Comparison of ENCODE assay signal across 1 cellular context in the genomic region with DNA sequence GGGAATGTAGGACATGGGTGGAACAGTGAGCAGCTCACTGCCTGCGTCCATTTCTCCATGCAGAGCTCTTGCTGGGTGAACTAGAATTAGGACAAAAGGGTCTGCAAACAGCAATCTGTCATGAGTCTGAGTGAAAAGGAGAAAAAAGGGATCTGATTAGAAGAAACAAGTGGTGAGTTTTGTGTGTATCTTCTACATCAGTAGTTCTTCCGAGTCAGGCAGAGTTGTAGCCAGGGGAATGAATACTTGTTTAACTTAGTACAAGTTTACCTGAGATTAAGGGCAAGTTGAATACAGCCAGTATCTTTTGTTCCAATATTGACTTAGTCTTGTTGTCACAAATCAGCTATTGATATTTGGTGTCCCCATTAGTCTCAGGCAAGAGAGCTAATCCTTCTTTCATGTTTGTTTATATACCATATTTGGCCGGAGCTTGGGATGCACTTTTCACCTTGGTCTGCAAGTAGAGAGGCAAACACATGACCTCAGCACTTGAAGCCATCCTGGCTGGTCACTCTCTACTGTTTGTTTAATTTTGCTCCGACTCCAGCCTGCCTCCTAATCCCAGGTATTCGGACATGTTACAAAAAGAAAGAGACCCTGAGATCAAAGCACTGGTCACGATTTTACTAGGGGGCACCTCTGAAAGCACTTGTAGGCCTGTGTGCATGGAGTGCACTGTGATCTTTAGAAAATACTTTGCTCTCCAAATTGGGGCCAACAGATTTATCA.
A peak's percentile ranks its signal among the peaks of the same experiment; 100 is the strongest.
TF ChIP-seq lines count a peak whose summit lies in the region.

No MANE protein-coding gene starts in this region.

TF ChIP-seq in HepG2, 621 proteins besides CTCF, POLR2A, EP300 and RAD21 (continued from another document and continues in another):
- TF ChIP-seq TEF (CRISPR knock-in tag; IDR thresholded peaks at IDR 0.05) = peak; percentile 33; the same call in 1 of the 2 replicates
- TF ChIP-seq ZNF557 (CRISPR knock-in tag; IDR thresholded peaks at IDR 0.05) = no peak
- peak in 1 of 2 experiments; percentile 91; a peak in 2 of 4 replicates for TF ChIP-seq ATF4 (CRISPR knock-in tag; IDR thresholded peaks at IDR 0.05)
- peak; percentile 99 for TF ChIP-seq SP5 (CRISPR knock-in tag; IDR thresholded peaks at IDR 0.05; ENCODE audit: borderline replicate concordance, low read depth)
- TF ChIP-seq BCLAF1 (IDR thresholded peaks at IDR 0.05) = no peak
- TF ChIP-seq, protein P1, sequence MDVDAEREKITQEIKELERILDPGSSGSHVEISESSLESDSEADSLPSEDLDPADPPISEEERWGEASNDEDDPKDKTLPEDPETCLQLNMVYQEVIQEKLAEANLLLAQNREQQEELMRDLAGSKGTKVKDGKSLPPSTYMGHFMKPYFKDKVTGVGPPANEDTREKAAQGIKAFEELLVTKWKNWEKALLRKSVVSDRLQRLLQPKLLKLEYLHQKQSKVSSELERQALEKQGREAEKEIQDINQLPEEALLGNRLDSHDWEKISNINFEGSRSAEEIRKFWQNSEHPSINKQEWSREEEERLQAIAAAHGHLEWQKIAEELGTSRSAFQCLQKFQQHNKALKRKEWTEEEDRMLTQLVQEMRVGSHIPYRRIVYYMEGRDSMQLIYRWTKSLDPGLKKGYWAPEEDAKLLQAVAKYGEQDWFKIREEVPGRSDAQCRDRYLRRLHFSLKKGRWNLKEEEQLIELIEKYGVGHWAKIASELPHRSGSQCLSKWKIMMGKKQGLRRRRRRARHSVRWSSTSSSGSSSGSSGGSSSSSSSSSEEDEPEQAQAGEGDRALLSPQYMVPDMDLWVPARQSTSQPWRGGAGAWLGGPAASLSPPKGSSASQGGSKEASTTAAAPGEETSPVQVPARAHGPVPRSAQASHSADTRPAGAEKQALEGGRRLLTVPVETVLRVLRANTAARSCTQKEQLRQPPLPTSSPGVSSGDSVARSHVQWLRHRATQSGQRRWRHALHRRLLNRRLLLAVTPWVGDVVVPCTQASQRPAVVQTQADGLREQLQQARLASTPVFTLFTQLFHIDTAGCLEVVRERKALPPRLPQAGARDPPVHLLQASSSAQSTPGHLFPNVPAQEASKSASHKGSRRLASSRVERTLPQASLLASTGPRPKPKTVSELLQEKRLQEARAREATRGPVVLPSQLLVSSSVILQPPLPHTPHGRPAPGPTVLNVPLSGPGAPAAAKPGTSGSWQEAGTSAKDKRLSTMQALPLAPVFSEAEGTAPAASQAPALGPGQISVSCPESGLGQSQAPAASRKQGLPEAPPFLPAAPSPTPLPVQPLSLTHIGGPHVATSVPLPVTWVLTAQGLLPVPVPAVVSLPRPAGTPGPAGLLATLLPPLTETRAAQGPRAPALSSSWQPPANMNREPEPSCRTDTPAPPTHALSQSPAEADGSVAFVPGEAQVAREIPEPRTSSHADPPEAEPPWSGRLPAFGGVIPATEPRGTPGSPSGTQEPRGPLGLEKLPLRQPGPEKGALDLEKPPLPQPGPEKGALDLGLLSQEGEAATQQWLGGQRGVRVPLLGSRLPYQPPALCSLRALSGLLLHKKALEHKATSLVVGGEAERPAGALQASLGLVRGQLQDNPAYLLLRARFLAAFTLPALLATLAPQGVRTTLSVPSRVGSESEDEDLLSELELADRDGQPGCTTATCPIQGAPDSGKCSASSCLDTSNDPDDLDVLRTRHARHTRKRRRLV (CRISPR knock-in tag; IDR thresholded peaks at IDR 0.05) = 0 out of 2 replicates have a peak, but pooled peaks have one; percentile 22
- TF ChIP-seq ZNF205 (CRISPR knock-in tag; IDR thresholded peaks at IDR 0.05) = peak; percentile 97
- TF ChIP-seq ZC3H13 (CRISPR knock-in tag; IDR thresholded peaks at IDR 0.05) = peak; percentile 87; the same call in 1 of the 2 replicates
- TF ChIP-seq RARA (CRISPR knock-in tag; IDR thresholded peaks at IDR 0.05) = peak; percentile 100
- TF ChIP-seq ATRX (CRISPR knock-in tag; IDR thresholded peaks at IDR 0.05; ENCODE audit: borderline replicate concordance) = no peak
- TF ChIP-seq SYNCRIP (IDR thresholded peaks at IDR 0.05; ENCODE audit: insufficient read depth, low read depth, low read length) = no peak
- peak; percentile 84 for TF ChIP-seq THAP11 (CRISPR knock-in tag; IDR thresholded peaks at IDR 0.05)
- peak; percentile 77; the same call in 1 of the 2 replicates for TF ChIP-seq GZF1 (CRISPR knock-in tag; IDR thresholded peaks at IDR 0.05)
- peak; percentile 93 for TF ChIP-seq SAP130 (CRISPR knock-in tag; IDR thresholded peaks at IDR 0.05; ENCODE audit: low read depth)
- peak; percentile 70 for TF ChIP-seq ZNF607 (CRISPR knock-in tag; IDR thresholded peaks at IDR 0.05; ENCODE audit: borderline replicate concordance)
- no peak for TF ChIP-seq ZFP37 (CRISPR knock-in tag; IDR thresholded peaks at IDR 0.05; ENCODE audit: borderline replicate concordance)
- peak; percentile 38; the same call in 1 of the 2 replicates for TF ChIP-seq THAP8 (CRISPR knock-in tag; IDR thresholded peaks at IDR 0.05; ENCODE audit: borderline replicate concordance)
- no peak for TF ChIP-seq HNRNPUL1 (IDR thresholded peaks at IDR 0.05; ENCODE audit: low read depth, low read length)
- TF ChIP-seq, protein P2, sequence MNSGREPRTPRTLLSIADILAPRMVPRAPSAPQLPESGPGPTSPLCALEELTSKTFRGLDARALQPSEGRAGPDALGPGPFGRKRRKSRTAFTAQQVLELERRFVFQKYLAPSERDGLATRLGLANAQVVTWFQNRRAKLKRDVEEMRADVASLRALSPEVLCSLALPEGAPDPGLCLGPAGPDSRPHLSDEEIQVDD (CRISPR knock-in tag; IDR thresholded peaks at IDR 0.05; ENCODE audit: borderline replicate concordance) = no peak
- TF ChIP-seq HDAC2 (CRISPR knock-in tag; IDR thresholded peaks at IDR 0.05) = peak; percentile 100
- peak; percentile 100 for TF ChIP-seq NR2F2 (IDR thresholded peaks at IDR 0.05; ENCODE audit: borderline replicate concordance, low read depth)
- TF ChIP-seq ZC3H4 (CRISPR knock-in tag; IDR thresholded peaks at IDR 0.05; ENCODE audit: borderline replicate concordance) = no peak
- peak; percentile 93 for TF ChIP-seq TP53 (CRISPR knock-in tag; conservative IDR thresholded peaks at IDR 0.05)
- TF ChIP-seq DBP (CRISPR knock-in tag; IDR thresholded peaks at IDR 0.05; ENCODE audit: not compliant biosample characterization) = no peak
- TF ChIP-seq ZFY (CRISPR knock-in tag; IDR thresholded peaks at IDR 0.05) = no peak
- TF ChIP-seq ZNF776 (CRISPR knock-in tag; IDR thresholded peaks at IDR 0.05) = no peak
- peak; percentile 89 for TF ChIP-seq ARNTL (CRISPR knock-in tag; IDR thresholded peaks at IDR 0.05)
- peak; percentile 97 for TF ChIP-seq ERF (CRISPR knock-in tag; IDR thresholded peaks at IDR 0.05)
- TF ChIP-seq ZNF839 (CRISPR knock-in tag; IDR thresholded peaks at IDR 0.05; ENCODE audit: borderline replicate concordance) = no peak
- TF ChIP-seq HNF4A (CRISPR knock-in tag; IDR thresholded peaks at IDR 0.05) = peak; percentile 91
- no peak for TF ChIP-seq ZNF75D (CRISPR knock-in tag; IDR thresholded peaks at IDR 0.05; ENCODE audit: borderline replicate concordance)
- no peak for TF ChIP-seq POLR2AphosphoS5 (IDR thresholded peaks at IDR 0.05; ENCODE audit: low read depth, low read length)
- no peak for TF ChIP-seq ZNF572 (CRISPR knock-in tag; IDR thresholded peaks at IDR 0.05)
- TF ChIP-seq RFX1 (IDR thresholded peaks at IDR 0.05) = no peak
- TF ChIP-seq SRF (IDR thresholded peaks at IDR 0.05; ENCODE audit: low read depth, low read length) = peak; percentile 99
- TF ChIP-seq BRCA1 (CRISPR knock-in tag; IDR thresholded peaks at IDR 0.05) = peak; percentile 34; the same call in 1 of the 2 replicates
- TF ChIP-seq KLF15 (CRISPR knock-in tag; IDR thresholded peaks at IDR 0.05; ENCODE audit: borderline replicate concordance) = no peak
- no peak for TF ChIP-seq GTF2F1 (IDR thresholded peaks at IDR 0.05; ENCODE audit: low read length)
- peak; percentile 99 for TF ChIP-seq NFKBIZ (CRISPR knock-in tag; IDR thresholded peaks at IDR 0.05)
- TF ChIP-seq THYN1 (CRISPR knock-in tag; IDR thresholded peaks at IDR 0.05; ENCODE audit: borderline replicate concordance, low read depth) = peak; percentile 59; the same call in 1 of the 2 replicates
- TF ChIP-seq MTA3 (CRISPR knock-in tag; IDR thresholded peaks at IDR 0.05) = no peak
- no peak for TF ChIP-seq ZNF337 (CRISPR knock-in tag; IDR thresholded peaks at IDR 0.05; ENCODE audit: borderline replicate concordance, low read depth)
- TF ChIP-seq ZNF550 (CRISPR knock-in tag; IDR thresholded peaks at IDR 0.05; ENCODE audit: borderline replicate concordance) = no peak
- peak; percentile 95 for TF ChIP-seq TFE3 (CRISPR knock-in tag; IDR thresholded peaks at IDR 0.05)
- no peak for TF ChIP-seq ZNF225 (CRISPR knock-in tag; IDR thresholded peaks at IDR 0.05)
- peak; percentile 93 for TF ChIP-seq PPARG (CRISPR knock-in tag; conservative IDR thresholded peaks at IDR 0.05)
- peak; percentile 75; the same call in 1 of the 2 replicates for TF ChIP-seq MEIS1 (CRISPR knock-in tag; IDR thresholded peaks at IDR 0.05; ENCODE audit: borderline replicate concordance)
- TF ChIP-seq ZNF121 (CRISPR knock-in tag; IDR thresholded peaks at IDR 0.05) = peak; percentile 46; the same call in 1 of the 2 replicates
- TF ChIP-seq ZNF180 (CRISPR knock-in tag; IDR thresholded peaks at IDR 0.05; ENCODE audit: borderline replicate concordance, low read depth) = no peak
- TF ChIP-seq CSRNP1 (CRISPR knock-in tag; IDR thresholded peaks at IDR 0.05) = peak; percentile 95
- TF ChIP-seq MAFF (IDR thresholded peaks at IDR 0.05; ENCODE audit: low read depth, low read length) = peak; percentile 85
